1 cellular context compared by ENCODE assay signal in genomic region chr4:38846015-38846414, GRCh38.
TF ChIP-seq lines count a peak whose summit lies in the region.

No MANE protein-coding gene starts in this region.

TF ChIP-seq in K562, 482 proteins besides CTCF, POLR2A, EP300 and RAD21:
- TF ChIP-seq CAMTA2 (CRISPR knock-in tag; conservative IDR thresholded peaks at IDR 0.05) (no peak), ZNF124 (CRISPR knock-in tag; IDR thresholded peaks at IDR 0.05) (no peak), C11orf30 (IDR thresholded peaks at IDR 0.05; ENCODE audit: low read depth) (no peak), CREB1 (IDR thresholded peaks at IDR 0.05) (no peak), CREB1 (CRISPR knock-in tag; IDR thresholded peaks at IDR 0.05) (no peak), CEBPG (CRISPR knock-in tag; IDR thresholded peaks at IDR 0.05) (no peak), CEBPG (tag; conservative IDR thresholded peaks at IDR 0.05 in 1 of 2, IDR thresholded peaks at IDR 0.05 in 1 of 2) (peak; percentile 15 to 44; a peak in 1 of 4 replicates), ZNF224 (CRISPR knock-in tag; IDR thresholded peaks at IDR 0.05) (no peak), FOXA1 (IDR thresholded peaks at IDR 0.05; ENCODE audit: borderline replicate concordance) (no peak), ZNF212 (CRISPR knock-in tag; IDR thresholded peaks at IDR 0.05) (no peak), TCFL5 (CRISPR knock-in tag; conservative IDR thresholded peaks at IDR 0.05) (no peak), IFI16 (CRISPR knock-in tag; IDR thresholded peaks at IDR 0.05) (no peak), PHF20 (IDR thresholded peaks at IDR 0.05; ENCODE audit: partially characterized antibody) (no peak), FOXK1 (CRISPR knock-in tag; IDR thresholded peaks at IDR 0.05; ENCODE audit: borderline replicate concordance) (no peak), HSF4 (CRISPR knock-in tag; IDR thresholded peaks at IDR 0.05; ENCODE audit: borderline replicate concordance) (no peak), ZNF449 (CRISPR knock-in tag; IDR thresholded peaks at IDR 0.05) (no peak), CEBPB (tag; IDR thresholded peaks at IDR 0.05) (peak; percentile 71), RBM39 (optimal IDR thresholded peaks at IDR 0.05; ENCODE audit: low read depth, low read length) (no peak)
